In the genomic region with DNA sequence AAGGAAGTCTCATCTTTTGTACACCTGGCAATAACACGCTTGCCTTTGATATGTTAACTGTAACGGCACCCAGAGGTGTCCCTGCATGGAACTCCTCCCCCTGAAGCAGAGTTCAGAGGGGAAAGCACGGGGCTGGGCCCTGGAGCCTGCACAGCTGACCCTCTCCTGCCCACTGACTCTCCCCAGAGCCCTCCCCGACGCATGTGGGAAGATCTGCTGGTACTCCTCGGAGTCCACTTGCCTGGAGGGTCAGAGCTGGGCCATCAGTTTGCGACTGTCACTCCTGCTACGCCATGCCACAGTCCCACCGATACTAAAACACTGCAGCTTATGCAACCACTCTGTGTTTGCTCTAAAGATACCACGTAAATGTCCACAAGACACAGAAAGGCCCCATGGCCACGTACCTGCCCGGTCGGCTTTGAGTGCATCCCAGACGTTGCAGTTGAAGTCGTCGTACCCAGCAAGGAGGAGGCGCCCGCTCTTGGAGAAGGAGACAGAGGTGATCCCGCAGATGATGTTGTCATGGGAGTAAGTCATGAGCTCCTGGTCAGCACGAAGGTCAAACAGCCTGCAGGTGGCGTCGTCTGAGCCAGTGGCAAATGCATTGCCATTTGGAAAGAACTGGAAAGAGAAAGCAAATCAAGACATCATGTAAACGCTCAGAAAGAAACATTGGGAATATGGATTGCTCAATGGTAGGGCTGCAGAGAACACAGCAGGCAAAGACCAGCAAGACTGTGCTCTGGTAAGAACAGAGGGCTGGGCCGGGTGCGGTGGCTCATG, we compare ENCODE assay signal across 8 cellular contexts. TPM values are rescaled to one million over a fixed set of nuclear protein-coding genes. Genes with fewer than 3 reads are reported as not detected.
A peak's percentile ranks its signal among the peaks of the same experiment; 100 is the strongest.
DNase-seq lines count a peak whose midpoint lies in the region; ATAC-seq and TF ChIP-seq lines count a peak whose summit lies in the region.

No MANE protein-coding gene starts in this region.

- no peaks in the 10 kb centered on the region for H3K4me1 ChIP-seq in Caco-2

- H3K36me3 ChIP-seq in Caco-2 (ENCODE audit: control insufficient read depth, insufficient read depth, low read length), result peaks cover 2% of the 10 kb centered on the region

- intact Hi-C loops in Caco-2 (cut with micrococcal nuclease; ENCODE audit: unreplicated experiment), result loop anchor here (2.0 kb wide), 1 partner anchor 118 kb away; no protein-coding TSS in a partner anchor
- intact Hi-C loops in MCF 10A (cut with micrococcal nuclease), result loop anchor here (1.0 kb wide), 1 partner anchor 117 kb away; no protein-coding TSS in a partner anchor

- H3K4me3 ChIP-seq in Caco-2 (ENCODE audit: low read depth, low read length), result no peak overlapping the region

- TF ChIP-seq CTCF in Caco-2 (IDR thresholded peaks at IDR 0.05; ENCODE audit: insufficient read depth in 1 of 2, low read depth in 1 of 2, low read length in 1 of 2, severe bottlenecking in 1 of 2, unreplicated experiment in 1 of 2) (peak; percentile 38 to 53), HFFc6 (IDR thresholded peaks at IDR 0.05) (peak; percentile 65), MCF 10A (IDR thresholded peaks at IDR 0.05; ENCODE audit: unreplicated experiment) (peak; percentile 32), mesothelial cell of epicardium (IDR thresholded peaks at IDR 0.05; ENCODE audit: unreplicated experiment) (no peak)

- H3K9me3 ChIP-seq in Caco-2, result no peaks in the 10 kb centered on the region

- POLR2A ChIA-PET in Caco-2 (lab: Charles Lee) (no interaction called here), MCF 10A (lab: Yijun Ruan, JAX) (interaction anchor here (1.3 kb wide), 2 partner anchors 113 to 118 kb away, joined by 3 read pairs; no protein-coding TSS in a partner anchor)

- H3K4me1 Mint-ChIP-seq in Caco-2 (ENCODE audit: low read depth, unreplicated experiment), result no peaks in the 10 kb centered on the region
- H3K4me1 Mint-ChIP-seq in HFFc6 (ENCODE audit: low read depth), result peaks cover 6% of the 10 kb centered on the region
- H3K4me1 Mint-ChIP-seq in MCF 10A (ENCODE audit: insufficient read depth, unreplicated experiment), result no peaks in the 10 kb centered on the region
- H3K4me1 Mint-ChIP-seq in mesothelial cell of epicardium, result no peaks in the 10 kb centered on the region

- ATAC-seq in HG02840 (IDR thresholded peaks at IDR 0.05; ENCODE audit: low FRiP score, unreplicated experiment), result no peak
- no peak for ATAC-seq in HG02798 (IDR thresholded peaks at IDR 0.05; ENCODE audit: poor library complexity, unreplicated experiment)

- peak in 1 of 2 experiments; percentile 54 for DNase-seq in Caco-2
- DNase-seq in HFFc6, result no peak
- peak; percentile 29 for DNase-seq in MCF 10A (ENCODE audit: unreplicated experiment)
- no peak for DNase-seq in mesothelial cell of epicardium (ENCODE audit: low spot score in 2 of 2, unreplicated experiment in 2 of 2)
- DNase-seq in cerebellar cortex (ENCODE audit: low spot score), result no peak
- DNase-seq in SKM-1 (lab: John Stamatoyannopoulos, UW; ENCODE audit: unreplicated experiment), result no peak

- H3K4me3 Mint-ChIP-seq in Caco-2 (ENCODE audit: unreplicated experiment) (no peak overlapping the region), HFFc6 (no peak overlapping the region), MCF 10A (ENCODE audit: unreplicated experiment) (no peak overlapping the region), mesothelial cell of epicardium (no peak overlapping the region)

- H3K36me3 Mint-ChIP-seq in Caco-2 (ENCODE audit: insufficient read depth, unreplicated experiment), result peaks cover 72% of the 10 kb centered on the region
- peaks cover 45% of the 10 kb centered on the region for H3K36me3 Mint-ChIP-seq in HFFc6 (ENCODE audit: low read depth)
- H3K36me3 Mint-ChIP-seq in MCF 10A (ENCODE audit: insufficient read depth, unreplicated experiment), result peaks cover 99% of the 10 kb centered on the region
- H3K36me3 Mint-ChIP-seq in mesothelial cell of epicardium, result peaks cover 48% of the 10 kb centered on the region

- H3K27ac Mint-ChIP-seq in Caco-2 (ENCODE audit: unreplicated experiment) (peak overlapping the region; percentile 38), HFFc6 (peak overlapping the region; percentile 49), MCF 10A (ENCODE audit: low read depth, unreplicated experiment) (no peak overlapping the region), mesothelial cell of epicardium (peak overlapping the region; percentile 45)

- H3K27me3 ChIP-seq in Caco-2 (replicated peaks; ENCODE audit: control insufficient read depth, insufficient read depth, low read length), result no peaks in the 10 kb centered on the region

- BruUV-seq in Caco-2 (replicated peaks; lab: Mats Ljungman, UMichigan) (no TSS peak), MCF 10A (replicated peaks; lab: Mats Ljungman, UMichigan) (no TSS peak)

- H3K9me3 Mint-ChIP-seq in Caco-2 (ENCODE audit: unreplicated experiment) (no peaks in the 10 kb centered on the region), HFFc6 (no peaks in the 10 kb centered on the region; the same call in 1 of the 2 replicates), MCF 10A (ENCODE audit: unreplicated experiment) (no peaks in the 10 kb centered on the region), mesothelial cell of epicardium (no peaks in the 10 kb centered on the region)

- CTCF ChIA-PET in Caco-2 (lab: Charles Lee), result interaction anchor here (0.6 to 1.5 kb wide), 7 partner anchors 9 to 119 kb away, joined by 3 to 16 read pairs (median 4); no protein-coding TSS in a partner anchor
- CTCF ChIA-PET in MCF 10A (lab: Yijun Ruan, JAX), result interaction anchor here (0.5 to 3.3 kb wide), 4 partner anchors 12 to 120 kb away, joined by 3 to 13 read pairs (median 3); no protein-coding TSS in a partner anchor

- H3K27me3 Mint-ChIP-seq in Caco-2 (ENCODE audit: insufficient read depth, unreplicated experiment), result no peaks in the 10 kb centered on the region
- H3K27me3 Mint-ChIP-seq in HFFc6 (ENCODE audit: insufficient read depth), result peaks cover 8% of the 10 kb centered on the region
- H3K27me3 Mint-ChIP-seq in MCF 10A (ENCODE audit: insufficient read depth, unreplicated experiment), result no peaks in the 10 kb centered on the region
- no peaks in the 10 kb centered on the region for H3K27me3 Mint-ChIP-seq in mesothelial cell of epicardium (ENCODE audit: low read depth)

RNA-seq across cellular contexts. Expression of gene NADK, which starts 10.6 kb away (rescaled TPM):
- total RNA-seq in Caco-2 (2022), result 76.7 and 85.8 TPM in 2 replicates
- total RNA-seq in HFFc6 (2021; fragmentation: NEBNext Ultra II Directional; extraction: Animal tissue kit (Norgen Biotek cat#: 25700)), result 10 to 100 TPM; 50.3 to 68.8 (median 54.8) TPM
- total RNA-seq in MCF 10A (2022), result 106 and 107 TPM in 2 replicates
- 77.7 to 79.9 TPM (median 78.2 TPM) in 3 replicates for total RNA-seq in mesothelial cell of epicardium
